Comparison of ENCODE assay signal across 9 cellular contexts in genomic region chr11:111944651-111945051, GRCh38. TPM values are rescaled to one million over a fixed set of nuclear protein-coding genes. Genes with fewer than 3 reads are reported as not detected.
A peak's percentile ranks its signal among the peaks of the same experiment; 100 is the strongest.
DNase-seq lines count a peak whose midpoint lies in the region; ATAC-seq, FAIRE-seq and TF ChIP-seq lines count a peak whose summit lies in the region.
"Had no signal": no experiment of that assay in that cellular context is flagged by ENCODE, and none has a peak within 500 bp of the region (broad histone marks: within the 10 kb centered on the region; RNA-seq: fewer than 3 reads in every experiment).

No MANE protein-coding gene starts in this region.

- peaks cover 0 to 6% of the 10 kb centered on the region in 2 donors for H3K27me3 Mint-ChIP-seq in natural killer cell treated with Interleukin-12 subunit alpha and Interleukin-12 subunit beta and Interleukin-15 and Interleukin-18, amount 100 ng/mL, for 72 hours
- H3K27me3 Mint-ChIP-seq in natural killer cell (ENCODE audit: low read depth in 2 of 2): peaks cover 2 to 7% of the 10 kb centered on the region in 2 donors
- H3K27me3 Mint-ChIP-seq in astrocyte (ENCODE audit: low read depth, unreplicated experiment): no peaks in the 10 kb centered on the region

- ATAC-seq in natural killer cell treated with Interleukin-12 subunit alpha and Interleukin-12 subunit beta and Interleukin-15 and Interleukin-18, amount 100 ng/mL, for 72 hours: peak in 1 of 2 donors; percentile 66
- no peak for ATAC-seq in natural killer cell
- no peak for ATAC-seq in lower lobe of right lung

- H3K4me2 ChIP-seq in astrocyte (ENCODE audit: low read length): peak overlapping the region; percentile 60

- peak overlapping the region; percentile 19 to 73 for H3K27ac Mint-ChIP-seq in natural killer cell treated with Interleukin-12 subunit alpha and Interleukin-12 subunit beta and Interleukin-15 and Interleukin-18, amount 100 ng/mL, for 72 hours
- no peak overlapping the region for H3K27ac Mint-ChIP-seq in natural killer cell
- peak overlapping the region; percentile 99 for H3K27ac Mint-ChIP-seq in astrocyte (ENCODE audit: unreplicated experiment)

- peaks cover 13 to 16% of the 10 kb centered on the region in 2 donors for H3K4me1 Mint-ChIP-seq in natural killer cell treated with Interleukin-12 subunit alpha and Interleukin-12 subunit beta and Interleukin-15 and Interleukin-18, amount 100 ng/mL, for 72 hours (ENCODE audit: low read depth in 2 of 2)
- H3K4me1 Mint-ChIP-seq in natural killer cell (peaks cover 5 to 18% of the 10 kb centered on the region in 2 donors), astrocyte (ENCODE audit: low read depth, unreplicated experiment) (peaks cover 25% of the 10 kb centered on the region)

- H3K36me3 ChIP-seq in astrocyte (ENCODE audit: insufficient read depth, low read length): no peaks in the 10 kb centered on the region
- H3K36me3 ChIP-seq in lower lobe of right lung: no peaks in the 10 kb centered on the region
- H3K36me3 ChIP-seq in WERI-Rb-1: peaks cover 15% of the 10 kb centered on the region

- no peaks in the 10 kb centered on the region for H3K36me3 Mint-ChIP-seq in natural killer cell treated with Interleukin-12 subunit alpha and Interleukin-12 subunit beta and Interleukin-15 and Interleukin-18, amount 100 ng/mL, for 72 hours
- H3K36me3 Mint-ChIP-seq in natural killer cell (no peaks in the 10 kb centered on the region), astrocyte (ENCODE audit: low read depth, unreplicated experiment) (no peaks in the 10 kb centered on the region)

- intact Hi-C loops in natural killer cell (cut with micrococcal nuclease): no loop called here
- intact Hi-C loops in lower lobe of right lung (cut with DNase I): no loop called here

- peak; percentile 96 for FAIRE-seq in astrocyte (lab: Jason Lieb, UNC)

- no peaks in the 10 kb centered on the region for H4K20me1 ChIP-seq in astrocyte (ENCODE audit: insufficient read depth, low read length)

- peak overlapping the region; percentile 86 for H3K27ac ChIP-seq in astrocyte (ENCODE audit: low read depth, low read length)
- H3K27ac ChIP-seq in lower lobe of right lung: peak overlapping the region; percentile 75
- no peak overlapping the region for H3K27ac ChIP-seq in WERI-Rb-1

- DNase-seq in natural killer cell treated with Interleukin-12 subunit alpha and Interleukin-12 subunit beta and Interleukin-15 and Interleukin-18, amount 100 ng/mL, for 72 hours (ENCODE audit: low spot score): no peak
- no peak for DNase-seq in natural killer cell
- peak; percentile 97 for DNase-seq in astrocyte (ENCODE audit: low read depth)
- no peak for DNase-seq in lower lobe of right lung
- DNase-seq in SK-N-DZ (ENCODE audit: low spot score): no peak
- DNase-seq in C1 segment of cervical spinal cord (lab: John Stamatoyannopoulos, UW): no peak
- no peak for DNase-seq in activated effector memory CD4-positive, alpha-beta T cell treated with anti-CD3 and anti-CD28 coated beads, Interleukin-2, amount 50 U/mL, for 16 hours
- no peak for DNase-seq in WERI-Rb-1
- DNase-seq: stimulated activated CD4-positive, alpha-beta T cell treated with anti-CD3 and anti-CD28 coated beads, Interleukin-2, amount 100 ng/mL, for 24 hours had no signal

- TF ChIP-seq CTCF in natural killer cell (IDR thresholded peaks at IDR 0.05): no peak
- no peak for TF ChIP-seq CTCF in astrocyte (IDR thresholded peaks at IDR 0.05; ENCODE audit: insufficient read depth, low read depth, low read length)
- no peak for TF ChIP-seq CTCF in lower lobe of right lung (IDR thresholded peaks at IDR 0.05)
- no peak for TF ChIP-seq CTCF in WERI-Rb-1 (IDR thresholded peaks at IDR 0.05; ENCODE audit: low read depth, low read length)

- H3K4me1 ChIP-seq in astrocyte (ENCODE audit: insufficient read depth, low read length) (peaks cover 27% of the 10 kb centered on the region), lower lobe of right lung (peaks cover 18% of the 10 kb centered on the region)

- H3K9me3 Mint-ChIP-seq in natural killer cell treated with Interleukin-12 subunit alpha and Interleukin-12 subunit beta and Interleukin-15 and Interleukin-18, amount 100 ng/mL, for 72 hours: peaks cover 3% of the 10 kb centered on the region
- H3K9me3 Mint-ChIP-seq in natural killer cell: no peaks in the 10 kb centered on the region
- H3K9me3 Mint-ChIP-seq in astrocyte (ENCODE audit: unreplicated experiment): no peaks in the 10 kb centered on the region

- H3K9ac ChIP-seq in astrocyte (ENCODE audit: low read length): peak overlapping the region; percentile 67

- H3K27me3 ChIP-seq in astrocyte (ENCODE audit: insufficient read depth, low read length) (no peaks in the 10 kb centered on the region), lower lobe of right lung (ENCODE audit: low read depth) (no peaks in the 10 kb centered on the region), WERI-Rb-1 (ENCODE audit: insufficient read depth, low read depth, severe bottlenecking) (no peaks in the 10 kb centered on the region)

- H2AFZ ChIP-seq in astrocyte (ENCODE audit: low read depth, low read length): no peak overlapping the region

- no peak overlapping the region for H3K4me3 Mint-ChIP-seq in natural killer cell treated with Interleukin-12 subunit alpha and Interleukin-12 subunit beta and Interleukin-15 and Interleukin-18, amount 100 ng/mL, for 72 hours
- H3K4me3 Mint-ChIP-seq in natural killer cell (no peak overlapping the region), astrocyte (ENCODE audit: unreplicated experiment) (peak overlapping the region; percentile 11)

- H3K9me3 ChIP-seq in astrocyte (ENCODE audit: insufficient read depth, low read depth, low read length) (no peaks in the 10 kb centered on the region), lower lobe of right lung (no peaks in the 10 kb centered on the region), WERI-Rb-1 (ENCODE audit: severe bottlenecking) (no peaks in the 10 kb centered on the region)

- H3K4me3 ChIP-seq in astrocyte (ENCODE audit: insufficient read depth, low read depth, low read length) (no peak overlapping the region), lower lobe of right lung (no peak overlapping the region), WERI-Rb-1 (ENCODE audit: low read depth, low read length) (no peak overlapping the region)

- peaks cover 18% of the 10 kb centered on the region for H3K79me2 ChIP-seq in astrocyte (ENCODE audit: insufficient read depth, low read length)

RNA-seq across cellular contexts. Expression of gene DIXDC1, which starts 7.5 kb away (rescaled TPM):
- total RNA-seq in natural killer cell treated with Interleukin-12 subunit alpha and Interleukin-12 subunit beta and Interleukin-15 and Interleukin-18, amount 100 ng/mL, for 72 hours: 1 to 10 TPM in 1 of 2 donors, under 1 TPM in 1; 0.45 to 7.3 TPM
- total RNA-seq in natural killer cell: 1 to 10 TPM in 1 of 3 donors, under 1 TPM in 2; 0.26 to 1.0 (median 0.57) TPM
- 16.5 and 17.3 TPM in 2 replicates for total RNA-seq in astrocyte
- total RNA-seq in lower lobe of right lung: 13.2 TPM
- 13.5 and 16.2 TPM in 2 replicates for polyA plus RNA-seq in SK-N-DZ (2014; cell fraction: cytosol; rRNA removed)
- 9.7 and 10.8 TPM in 2 replicates for polyA plus RNA-seq in SK-N-DZ (2014; cell fraction: nucleus; rRNA removed)

RNA-seq across cellular contexts. Expression of gene C11orf52, which starts 25.9 kb away (rescaled TPM):
- total RNA-seq in natural killer cell treated with Interleukin-12 subunit alpha and Interleukin-12 subunit beta and Interleukin-15 and Interleukin-18, amount 100 ng/mL, for 72 hours: not detected
- total RNA-seq in natural killer cell (not detected), astrocyte (0.50 and 0.60 TPM in 2 replicates), lower lobe of right lung (14.6 TPM)
- 0.21 and 0.95 TPM in 2 replicates for polyA plus RNA-seq in SK-N-DZ (2014; cell fraction: cytosol; rRNA removed)
- polyA plus RNA-seq in SK-N-DZ (2014; cell fraction: nucleus; rRNA removed): 0.14 TPM in 1 of 2 replicates, not detected in the other

RNA-seq across cellular contexts. Expression of gene HSPB2, which starts 32.1 kb away (rescaled TPM):
- total RNA-seq in natural killer cell treated with Interleukin-12 subunit alpha and Interleukin-12 subunit beta and Interleukin-15 and Interleukin-18, amount 100 ng/mL, for 72 hours: not detected
- not detected for total RNA-seq in natural killer cell
- total RNA-seq in astrocyte: not detected in 2 replicates
- total RNA-seq in lower lobe of right lung: 6.4 TPM
- not detected in 2 replicates for polyA plus RNA-seq in SK-N-DZ (2014; cell fraction: cytosol; rRNA removed)
- not detected in 2 replicates for polyA plus RNA-seq in SK-N-DZ (2014; cell fraction: nucleus; rRNA removed)

RNA-seq across cellular contexts. Expression of gene CRYAB, which starts 33.1 kb away (rescaled TPM):
- total RNA-seq in natural killer cell treated with Interleukin-12 subunit alpha and Interleukin-12 subunit beta and Interleukin-15 and Interleukin-18, amount 100 ng/mL, for 72 hours: not detected
- not detected for total RNA-seq in natural killer cell
- 4.1 and 5.7 TPM in 2 replicates for total RNA-seq in astrocyte
- 72.5 TPM for total RNA-seq in lower lobe of right lung
- polyA plus RNA-seq in SK-N-DZ (2014; cell fraction: cytosol; rRNA removed): 0.56 TPM in 1 of 2 replicates, not detected in the other
- not detected in 2 replicates for polyA plus RNA-seq in SK-N-DZ (2014; cell fraction: nucleus; rRNA removed)

Comparison
In these comparisons a context has a peak if more than half of its experiments do, and no peak if none do; other contexts are left out.
1. H3K27ac Mint-ChIP-seq: peak in natural killer cell treated with Interleukin-12 subunit alpha and Interleukin-12 subunit beta and Interleukin-15 and Interleukin-18, amount 100 ng/mL, for 72 hours (2 of 2) and astrocyte (single experiment); none in natural killer cell (0 of 2).